24 cellular contexts compared by ENCODE assay signal in the genomic region with DNA sequence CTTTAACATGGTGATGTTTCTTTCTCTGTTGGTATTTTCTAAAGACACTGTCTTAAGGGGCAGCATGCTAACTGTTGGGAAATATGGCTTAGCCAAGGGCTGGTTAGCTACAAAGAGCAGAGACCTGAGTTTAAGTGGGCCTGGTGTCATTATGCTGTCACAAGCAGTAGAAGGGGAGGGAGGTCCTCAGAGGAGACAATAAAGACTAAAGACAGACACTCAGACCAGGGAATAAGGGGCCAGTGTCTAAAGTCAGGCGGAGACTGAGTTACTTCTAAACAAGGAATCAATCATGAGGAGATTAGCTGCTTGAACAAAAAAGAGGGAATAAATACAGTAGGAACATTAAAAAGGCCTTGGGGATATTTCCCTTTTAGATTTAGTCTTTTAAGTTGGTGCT.
"Had no signal": no experiment of that assay in that cellular context is flagged by ENCODE, and none has a peak within 500 bp of the region (broad histone marks: within the 10 kb centered on the region; RNA-seq: fewer than 3 reads in every experiment).

No MANE protein-coding gene starts in this region.

- H3K27ac ChIP-seq: esophagus muscularis mucosa, foreskin keratinocyte, hepatocyte, WERI-Rb-1 had no signal

- H2AFZ ChIP-seq: hepatocyte had no signal

- ATAC-seq: activated CD8-positive, alpha-beta T cell treated with anti-CD3 and anti-CD28 coated beads for 36 hours; activated naive CD8-positive, alpha-beta T cell treated with anti-CD3 and anti-CD28 coated beads, Interleukin-2, amount 50 U/mL, for 24 hours; foreskin keratinocyte; left colon; right cardiac atrium had no signal

- H3K4me3 Mint-ChIP-seq: activated CD4-positive, alpha-beta T cell treated with anti-CD3 and anti-CD28 coated beads, Interleukin-2, amount 10 ng/mL, durations not matched to agents 24 days and 14 days; activated CD8-positive, alpha-beta T cell treated with anti-CD3 and anti-CD28 coated beads for 36 hours; activated naive CD4-positive, alpha-beta T cell treated with anti-CD3 and anti-CD28 coated beads, Interleukin-2, amount 50 U/mL, for 24 hours; activated naive CD8-positive, alpha-beta T cell treated with anti-CD3 and anti-CD28 coated beads, Interleukin-2, amount 50 U/mL, for 24 hours; naive B cell; T-helper 1 cell treated with Interleukin-12 subunit alpha and Interleukin-12 subunit beta and Interleukin-4 antibody, amounts not matched to agents 30 μg/mL and 1 μg/mL, for 36 hours had no signal

- H3K4me1 ChIP-seq: esophagus muscularis mucosa, foreskin keratinocyte had no signal

- DNase-seq: activated CD4-positive, alpha-beta T cell treated with anti-CD3 and anti-CD28 coated beads, Interleukin-2, amount 10 ng/mL, durations not matched to agents 24 days and 14 days; activated CD4-positive, CD25-positive, alpha-beta regulatory T cell treated with anti-CD3 and anti-CD28 coated beads, Interleukin-2, amount 50 U/mL, for 72 hours; activated CD8-positive, alpha-beta T cell treated with anti-CD3 and anti-CD28 coated beads for 36 hours; activated naive CD8-positive, alpha-beta T cell treated with anti-CD3 and anti-CD28 coated beads, Interleukin-2, amount 50 U/mL, for 24 hours; activated T-cell treated with anti-CD3 and anti-CD28 coated beads, Interleukin-2, amount 50 U/mL, for 48 hours; amygdala; caudate nucleus; cortex of kidney; foreskin keratinocyte; kidney; left colon; mammary epithelial cell; naive B cell; right cardiac atrium; stimulated activated CD4-positive, alpha-beta T cell treated with anti-CD3 and anti-CD28 coated beads, Interleukin-2, amount 100 ng/mL, for 48 hours; stimulated activated naive CD4-positive, alpha-beta T cell treated with Interleukin-2 at 50 U/mL for 16 hours; T-helper 9 cell; trophoblast cell; WERI-Rb-1 had no signal

- H3K27me3 Mint-ChIP-seq: activated CD4-positive, alpha-beta T cell treated with anti-CD3 and anti-CD28 coated beads, Interleukin-2, amount 10 ng/mL, durations not matched to agents 24 days and 14 days; naive B cell had no signal

- H3K9me3 Mint-ChIP-seq: activated CD4-positive, alpha-beta T cell treated with anti-CD3 and anti-CD28 coated beads, Interleukin-2, amount 10 ng/mL, durations not matched to agents 24 days and 14 days; activated CD8-positive, alpha-beta T cell treated with anti-CD3 and anti-CD28 coated beads for 36 hours; activated naive CD4-positive, alpha-beta T cell treated with anti-CD3 and anti-CD28 coated beads, Interleukin-2, amount 50 U/mL, for 24 hours; activated naive CD8-positive, alpha-beta T cell treated with anti-CD3 and anti-CD28 coated beads, Interleukin-2, amount 50 U/mL, for 24 hours; activated T-helper 2 cell treated with anti-CD3 and anti-CD28 coated beads, Interferon-gamma antibody, Interleukin-2, Interleukin-4, amounts not matched to agents 10 μg/mL and 5 μg/mL and 100 μg/mL, durations not matched to agents 14 hours and 24 hours and 36 hours; T-helper 1 cell treated with Interleukin-12 subunit alpha and Interleukin-12 subunit beta and Interleukin-4 antibody, amounts not matched to agents 30 μg/mL and 1 μg/mL, for 36 hours had no signal

- H3K36me3 ChIP-seq: esophagus muscularis mucosa, WERI-Rb-1 had no signal

- H3K4me2 ChIP-seq: hepatocyte had no signal

- H3K4me3 ChIP-seq: esophagus muscularis mucosa, hepatocyte had no signal

- H3K9me3 ChIP-seq: esophagus muscularis mucosa had no signal

- H3K4me1 Mint-ChIP-seq: activated CD4-positive, alpha-beta T cell treated with anti-CD3 and anti-CD28 coated beads, Interleukin-2, amount 10 ng/mL, durations not matched to agents 24 days and 14 days; activated naive CD4-positive, alpha-beta T cell treated with anti-CD3 and anti-CD28 coated beads, Interleukin-2, amount 50 U/mL, for 24 hours; activated naive CD8-positive, alpha-beta T cell treated with anti-CD3 and anti-CD28 coated beads, Interleukin-2, amount 50 U/mL, for 24 hours; naive B cell had no signal

- H3K27me3 ChIP-seq: esophagus muscularis mucosa, foreskin keratinocyte, hepatocyte had no signal

- H3K36me3 Mint-ChIP-seq: activated naive CD4-positive, alpha-beta T cell treated with anti-CD3 and anti-CD28 coated beads, Interleukin-2, amount 50 U/mL, for 24 hours; naive B cell had no signal

- H3K79me2 ChIP-seq: hepatocyte had no signal

- H3K27ac Mint-ChIP-seq: activated CD4-positive, alpha-beta T cell treated with anti-CD3 and anti-CD28 coated beads, Interleukin-2, amount 10 ng/mL, durations not matched to agents 24 days and 14 days; activated CD8-positive, alpha-beta T cell treated with anti-CD3 and anti-CD28 coated beads for 36 hours; activated naive CD4-positive, alpha-beta T cell treated with anti-CD3 and anti-CD28 coated beads, Interleukin-2, amount 50 U/mL, for 24 hours; activated naive CD8-positive, alpha-beta T cell treated with anti-CD3 and anti-CD28 coated beads, Interleukin-2, amount 50 U/mL, for 24 hours; activated T-helper 2 cell treated with anti-CD3 and anti-CD28 coated beads, Interferon-gamma antibody, Interleukin-2, Interleukin-4, amounts not matched to agents 10 μg/mL and 5 μg/mL and 100 μg/mL, durations not matched to agents 14 hours and 24 hours and 36 hours; naive B cell; T-helper 1 cell treated with Interleukin-12 subunit alpha and Interleukin-12 subunit beta and Interleukin-4 antibody, amounts not matched to agents 30 μg/mL and 1 μg/mL, for 36 hours had no signal
